In the genomic region with DNA sequence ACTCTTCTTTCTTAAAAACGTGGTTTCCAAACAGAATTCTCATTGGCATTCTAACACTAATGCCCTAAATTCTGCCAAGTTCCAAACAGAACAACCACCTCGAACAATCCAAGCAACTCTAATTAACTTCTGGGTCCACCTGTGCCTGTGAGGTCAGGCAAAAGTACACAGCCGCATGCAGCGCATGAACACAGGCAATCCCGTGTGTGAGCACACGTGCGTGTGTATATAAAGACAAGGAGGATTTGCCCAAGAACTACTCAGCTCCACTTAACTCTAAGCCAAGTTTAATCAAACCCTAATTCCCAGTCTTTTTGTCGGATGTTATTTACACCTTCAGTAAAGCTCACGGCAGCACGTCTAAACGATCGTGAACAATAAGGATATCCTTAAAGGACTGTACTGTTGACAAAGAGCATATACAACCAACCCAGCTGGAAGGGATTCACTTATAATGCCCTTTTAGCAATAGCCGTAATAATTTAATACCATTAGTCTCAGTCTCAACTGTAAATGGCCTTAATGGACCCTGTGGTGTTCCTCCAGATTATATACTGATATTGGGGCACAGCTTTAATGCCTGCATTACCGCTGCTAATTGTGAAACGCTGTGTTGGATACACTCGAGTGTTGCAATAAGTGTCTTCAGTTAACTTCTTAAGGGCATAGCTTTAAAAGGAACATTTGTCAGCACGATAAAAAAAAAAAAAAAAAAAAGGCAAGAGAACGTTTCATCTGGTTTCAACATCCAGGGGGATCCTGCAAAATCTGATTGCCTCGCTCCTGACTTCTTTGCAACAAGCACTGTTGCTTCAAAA, we compare ENCODE assay signal across 9 cellular contexts.
DNase-seq lines count a peak whose midpoint lies in the region; TF ChIP-seq lines count a peak whose summit lies in the region.
"Had no signal": no experiment of that assay in that cellular context is flagged by ENCODE, and none has a peak within 500 bp of the region (broad histone marks: within the 10 kb centered on the region; RNA-seq: fewer than 3 reads in every experiment).

No MANE protein-coding gene starts in this region.

- H3K4me3 ChIP-seq in parathyroid adenoma (ENCODE audit: low read depth, low read length) = no peak overlapping the region

- H3K36me3 ChIP-seq in parathyroid adenoma (ENCODE audit: control insufficient read depth, insufficient read depth, low read length) = no peaks in the 10 kb centered on the region

- no peak for TF ChIP-seq CTCF in parathyroid adenoma (IDR thresholded peaks at IDR 0.05)

- no peak overlapping the region for H3K9ac ChIP-seq in parathyroid adenoma

- H2AFZ ChIP-seq in parathyroid adenoma = no peak overlapping the region

- H3K79me2 ChIP-seq in parathyroid adenoma = no peaks in the 10 kb centered on the region

- no peak overlapping the region for H3K4me2 ChIP-seq in parathyroid adenoma (ENCODE audit: low read length)

- DNase-seq in AML-193 (lab: John Stamatoyannopoulos, UW) = peak; percentile 86 to 89
- DNase-seq in NOMO-1 treated with dmso at 0.1 percent for 144 hours (lab: John Stamatoyannopoulos, UW; ENCODE audit: unreplicated experiment) = peak; percentile 44
- peak; percentile 87 for DNase-seq in fibroblast of gingiva (ENCODE audit: low read depth)
- DNase-seq in retina = no peak
- no peak for DNase-seq in NCI-H526 treated with DMSO at 0.1 percent for 48 hours (lab: John Stamatoyannopoulos, UW)
- no peak for DNase-seq in activated effector memory CD4-positive, alpha-beta T cell treated with anti-CD3 and anti-CD28 coated beads, Interleukin-2, amount 50 U/mL, for 16 hours
- DNase-seq in NCI-H1436 (lab: John Stamatoyannopoulos, UW) = no peak
- DNase-seq: activated T-cell treated with anti-CD3 and anti-CD28 coated beads, Interleukin-2, amount 50 U/mL, for 24 hours had no signal

- no peaks in the 10 kb centered on the region for H3K27me3 ChIP-seq in parathyroid adenoma (ENCODE audit: control insufficient read depth, insufficient read depth, low read length)

- H3K4me1 ChIP-seq in parathyroid adenoma = no peaks in the 10 kb centered on the region

- H3K9me3 ChIP-seq in parathyroid adenoma (ENCODE audit: control insufficient read depth, low read length) = no peaks in the 10 kb centered on the region

- peak overlapping the region; percentile 30 for H3K27ac ChIP-seq in parathyroid adenoma

Comparison
In these comparisons a context has a peak if more than half of its experiments do, and no peak if none do; other contexts are left out.
1. DNase-seq: peak in AML-193 (2 of 2), NOMO-1 treated with dmso at 0.1 percent for 144 hours (single experiment) and fibroblast of gingiva (single experiment); none in retina (single experiment), NCI-H526 treated with DMSO at 0.1 percent for 48 hours (single experiment), activated effector memory CD4-positive, alpha-beta T cell treated with anti-CD3 and anti-CD28 coated beads, Interleukin-2, amount 50 U/mL, for 16 hours (single experiment) and NCI-H1436 (single experiment).